14 cellular contexts compared by ENCODE assay signal in the genomic region with DNA sequence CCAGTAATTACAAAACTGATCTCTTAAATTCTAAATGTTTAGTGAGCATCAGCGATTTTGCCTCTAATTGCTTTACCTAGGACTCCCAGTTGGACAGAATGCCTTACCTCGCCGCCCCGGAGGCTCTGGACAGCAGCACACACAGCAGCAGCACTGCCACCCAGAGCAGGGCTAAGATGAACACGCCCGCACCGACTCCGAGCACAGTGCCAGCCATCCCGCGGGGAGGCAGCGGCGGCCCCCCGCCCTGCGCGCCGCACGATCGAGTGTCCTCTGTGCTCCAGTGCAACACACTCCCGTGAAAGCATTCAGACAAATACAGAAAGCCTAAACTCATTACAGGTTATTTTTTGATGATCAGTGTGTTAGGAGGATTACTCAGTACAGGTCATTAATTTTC. TPM values are rescaled to one million over a fixed set of nuclear protein-coding genes. Genes with fewer than 3 reads are reported as not detected.
DNase-seq lines count a peak whose midpoint lies in the region; ATAC-seq and TF ChIP-seq lines count a peak whose summit lies in the region.
"Had no signal": no experiment of that assay in that cellular context is flagged by ENCODE, and none has a peak within 500 bp of the region (broad histone marks: within the 10 kb centered on the region; RNA-seq: fewer than 3 reads in every experiment).

No MANE protein-coding gene starts in this region.

- H3K9ac ChIP-seq in mesenchymal stem cell (ENCODE audit: low read length): no peak overlapping the region
- H3K9ac ChIP-seq: BLaER1 treated with 17β-estradiol and CSF1 and Interleukin-3, amounts not matched to agents 10 nM and 100 nM had no signal

- H4K91ac ChIP-seq in mesenchymal stem cell (ENCODE audit: low read length): peak overlapping the region; percentile 57

- peaks cover 17% of the 10 kb centered on the region for H3K79me1 ChIP-seq in mesenchymal stem cell (replicated peaks; ENCODE audit: low read length, poor library complexity, severe bottlenecking)

- no peak overlapping the region for H3K4ac ChIP-seq in mesenchymal stem cell (ENCODE audit: low read depth in 1 of 2, low read length in 2 of 2)

- no peak overlapping the region for H3K14ac ChIP-seq in mesenchymal stem cell (ENCODE audit: low read length in 2 of 2)

- H2AFZ ChIP-seq in mesenchymal stem cell (ENCODE audit: low read depth, low read length): no peak overlapping the region

- no peaks in the 10 kb centered on the region for H3K27me3 Mint-ChIP-seq in stimulated activated naive CD8-positive, alpha-beta T cell treated with anti-CD3 and anti-CD28 coated beads, Interleukin-15, amount 100 ng/mL, for 72 hours
- H3K27me3 Mint-ChIP-seq: B cell had no signal

- no peak overlapping the region for H2AK5ac ChIP-seq in mesenchymal stem cell (ENCODE audit: low read length, severe bottlenecking)

- H3K4me2 ChIP-seq in mesenchymal stem cell (ENCODE audit: low read length, poor library complexity, severe bottlenecking): no peak overlapping the region

- DNase-seq in stimulated activated naive CD8-positive, alpha-beta T cell treated with anti-CD3 and anti-CD28 coated beads, Interleukin-15, amount 100 ng/mL, for 72 hours: no peak
- DNase-seq in stimulated activated naive CD8-positive, alpha-beta T cell treated with anti-CD3 and anti-CD28 coated beads, Interleukin-15, Interleukin-2, amounts not matched to agents 100 U/mL and 50 U/mL, for 24 hours: no peak
- DNase-seq in mesenchymal stem cell: no peak
- DNase-seq in sigmoid colon: no peak
- DNase-seq in transverse colon: no peak
- DNase-seq in vagina (ENCODE audit: extremely low spot score in 2 of 2): no peak
- DNase-seq in nucleus accumbens (lab: John Stamatoyannopoulos, UW): no peak
- DNase-seq: Calu3; CD8-positive, alpha-beta T cell; GOT3; H9 had no signal

- no peak overlapping the region for H3K4me3 ChIP-seq in mesenchymal stem cell (ENCODE audit: insufficient read depth in 1 of 2, low read depth in 1 of 2, low read length in 2 of 2)
- H3K4me3 ChIP-seq in sigmoid colon: no peak overlapping the region
- no peak overlapping the region for H3K4me3 ChIP-seq in transverse colon
- H3K4me3 ChIP-seq in vagina: no peak overlapping the region
- H3K4me3 ChIP-seq: BLaER1 treated with 17β-estradiol and CSF1 and Interleukin-3, amounts not matched to agents 10 nM and 100 nM had no signal

- intact Hi-C loops in sigmoid colon (cut with DNase I): no loop called here
- intact Hi-C loops in transverse colon (cut with DNase I; ENCODE audit: low total_unique reads): no loop called here
- intact Hi-C loops in vagina (cut with DNase I): no loop called here

- no peak overlapping the region for H3K27ac ChIP-seq in mesenchymal stem cell (ENCODE audit: low read length, poor library complexity, severe bottlenecking)
- peak overlapping the region in 3 of 4 donors; percentile 65 to 79 (median 70) for H3K27ac ChIP-seq in sigmoid colon
- H3K27ac ChIP-seq in transverse colon: peak overlapping the region; percentile 45 to 70 (median 58)
- H3K27ac ChIP-seq in vagina: no peak overlapping the region

- H3K23ac ChIP-seq in mesenchymal stem cell (ENCODE audit: low read length in 2 of 2): no peak overlapping the region

- H3K4me1 ChIP-seq in mesenchymal stem cell (ENCODE audit: control insufficient read depth, insufficient read depth, low read depth, low read length) (peaks cover 3% of the 10 kb centered on the region), sigmoid colon (peaks cover 0 to 22% (median 14%) of the 10 kb centered on the region in 4 donors), transverse colon (peaks cover 0 to 16% (median 0%) of the 10 kb centered on the region in 4 donors), vagina (no peaks in the 10 kb centered on the region)

- H3K18ac ChIP-seq in mesenchymal stem cell (ENCODE audit: low read depth in 1 of 2, low read length in 2 of 2): peak overlapping the region in 1 of 2 experiments; percentile 68

- ATAC-seq in stimulated activated naive CD8-positive, alpha-beta T cell treated with anti-CD3 and anti-CD28 coated beads, Interleukin-15, amount 100 ng/mL, for 72 hours: peak; percentile 55
- ATAC-seq in stimulated activated naive CD8-positive, alpha-beta T cell treated with anti-CD3 and anti-CD28 coated beads, Interleukin-15, Interleukin-2, amounts not matched to agents 100 U/mL and 50 U/mL, for 24 hours: no peak
- no peak for ATAC-seq in GM18873 (IDR thresholded peaks at IDR 0.05; ENCODE audit: low FRiP score, unreplicated experiment)
- ATAC-seq: CD8-positive, alpha-beta T cell had no signal

- no peak for TF ChIP-seq POLR2A in sigmoid colon (IDR thresholded peaks at IDR 0.05)
- TF ChIP-seq POLR2A in transverse colon (IDR thresholded peaks at IDR 0.05): no peak
- TF ChIP-seq POLR2A in vagina (IDR thresholded peaks at IDR 0.05): no peak

- H3K9me3 ChIP-seq in mesenchymal stem cell (ENCODE audit: control insufficient read depth, low read length) (no peaks in the 10 kb centered on the region), sigmoid colon (no peaks in the 10 kb centered on the region), transverse colon (no peaks in the 10 kb centered on the region), vagina (no peaks in the 10 kb centered on the region)

- in situ Hi-C loops in transverse colon (cut with MboI; ENCODE audit: low pct_ligation_motif_present in 1 of 4, low pct_unique_long_range_greater_than_20kb in 1 of 4, low sequenced_read_pairs in 3 of 4): no loop called here

- H2BK120ac ChIP-seq in mesenchymal stem cell (ENCODE audit: low read depth, low read length): peak overlapping the region; percentile 23

- H2BK15ac ChIP-seq in mesenchymal stem cell (ENCODE audit: low read depth, poor library complexity, severe bottlenecking): peak overlapping the region; percentile 90

- no peak overlapping the region for H3K27ac Mint-ChIP-seq in stimulated activated naive CD8-positive, alpha-beta T cell treated with anti-CD3 and anti-CD28 coated beads, Interleukin-15, amount 100 ng/mL, for 72 hours
- H3K27ac Mint-ChIP-seq: B cell; CD8-positive, alpha-beta T cell; H9 had no signal

- H2BK12ac ChIP-seq in mesenchymal stem cell (ENCODE audit: low read length in 2 of 2): peak overlapping the region in 1 of 2 experiments; percentile 83

- TF ChIP-seq EP300 in sigmoid colon (IDR thresholded peaks at IDR 0.05) (no peak), transverse colon (IDR thresholded peaks at IDR 0.05; ENCODE audit: low read depth) (no peak)

- H3K27me3 ChIP-seq in mesenchymal stem cell (ENCODE audit: control insufficient read depth in 1 of 2, insufficient read depth in 1 of 2, low read length in 2 of 2) (no peaks in the 10 kb centered on the region), sigmoid colon (no peaks in the 10 kb centered on the region), transverse colon (no peaks in the 10 kb centered on the region), vagina (no peaks in the 10 kb centered on the region)
- H3K27me3 ChIP-seq: BLaER1 treated with 17β-estradiol and CSF1 and Interleukin-3, amounts not matched to agents 10 nM and 100 nM had no signal

- H3K4me1 Mint-ChIP-seq in stimulated activated naive CD8-positive, alpha-beta T cell treated with anti-CD3 and anti-CD28 coated beads, Interleukin-15, amount 100 ng/mL, for 72 hours: peaks cover 21% of the 10 kb centered on the region
- H3K4me1 Mint-ChIP-seq: B cell had no signal

- no peak for TF ChIP-seq CTCF in sigmoid colon (IDR thresholded peaks at IDR 0.05)
- no peak for TF ChIP-seq CTCF in transverse colon (IDR thresholded peaks at IDR 0.05)
- TF ChIP-seq CTCF in vagina (IDR thresholded peaks at IDR 0.05): no peak

- no peak overlapping the region for H3K4me3 Mint-ChIP-seq in stimulated activated naive CD8-positive, alpha-beta T cell treated with anti-CD3 and anti-CD28 coated beads, Interleukin-15, amount 100 ng/mL, for 72 hours
- H3K4me3 Mint-ChIP-seq: B cell; CD8-positive, alpha-beta T cell; H9 had no signal

- H3K36me3 ChIP-seq in mesenchymal stem cell (ENCODE audit: control insufficient read depth in 1 of 2, insufficient read depth in 2 of 2, low read depth in 1 of 2, low read length in 2 of 2) (peaks cover 5 to 41% of the 10 kb centered on the region in 2 experiments), sigmoid colon (peaks cover 0 to 32% (median 8%) of the 10 kb centered on the region in 4 donors), transverse colon (peaks cover 0 to 14% (median 2%) of the 10 kb centered on the region in 4 donors), vagina (peaks cover 0 to 8% of the 10 kb centered on the region in 2 donors)

- H3K9me3 Mint-ChIP-seq in stimulated activated naive CD8-positive, alpha-beta T cell treated with anti-CD3 and anti-CD28 coated beads, Interleukin-15, amount 100 ng/mL, for 72 hours: no peaks in the 10 kb centered on the region
- H3K9me3 Mint-ChIP-seq: CD8-positive, alpha-beta T cell had no signal

- H4K8ac ChIP-seq in mesenchymal stem cell (ENCODE audit: low read length): peak overlapping the region; percentile 80

- H2BK5ac ChIP-seq in mesenchymal stem cell (ENCODE audit: low read depth, low read length, poor library complexity, severe bottlenecking): peak overlapping the region; percentile 35

- WGBS in mesenchymal stem cell: 94% methylated on average over 18 of the region's 19 CpGs
- 79 to 85% methylated on average over 19 of the region's 19 CpGs for WGBS in sigmoid colon, 2 donors
- 86 to 88% methylated on average over 3 to 19 of the region's 19 CpGs for WGBS in transverse colon (ENCODE audit: low coverage in 1 of 2), 2 donors

RNA-seq across cellular contexts. Expression of gene TMEM218, which starts 9.4 kb away (rescaled TPM):
- 19.4 TPM for polyA plus RNA-seq in mesenchymal stem cell (2013, experiment 1 of 2)
- 18.8 TPM for polyA plus RNA-seq in mesenchymal stem cell (2013, experiment 2 of 2)
- total RNA-seq in sigmoid colon (10 to 100 TPM; 14.0 to 34.6 (median 26.0) TPM), transverse colon (10 to 100 TPM in 2 of 4 donors, 1 to 10 TPM in 2; 2.6 to 18.2 (median 10.6) TPM), vagina (12.8 TPM)
- polyA plus RNA-seq in sigmoid colon: 10 to 100 TPM; 12.0 to 23.3 (median 15.6) TPM

RNA-seq across cellular contexts. Expression of gene SLC37A2, which starts 38.9 kb away (rescaled TPM):
- polyA plus RNA-seq in mesenchymal stem cell (2013, experiment 1 of 2): 1.3 TPM
- polyA plus RNA-seq in mesenchymal stem cell (2013, experiment 2 of 2): 1.7 TPM
- total RNA-seq in sigmoid colon (10 to 100 TPM in 1 of 4 donors, 1 to 10 TPM in 3; 3.4 to 10.3 (median 6.6) TPM), transverse colon (10 to 100 TPM in 1 of 4 donors, 1 to 10 TPM in 3; 2.4 to 20.6 (median 5.9) TPM), vagina (22.6 TPM)
- 10 to 100 TPM in 1 of 3 donors, 1 to 10 TPM in 2; 1.2 to 14.1 (median 3.5) TPM for polyA plus RNA-seq in sigmoid colon

Comparison
In these comparisons a context has a peak if more than half of its experiments do, and no peak if none do; other contexts are left out.
1. H3K27ac ChIP-seq: peak in sigmoid colon (3 of 4) and transverse colon (4 of 4); none in mesenchymal stem cell (single experiment) and vagina (single experiment).